In the genomic region with DNA sequence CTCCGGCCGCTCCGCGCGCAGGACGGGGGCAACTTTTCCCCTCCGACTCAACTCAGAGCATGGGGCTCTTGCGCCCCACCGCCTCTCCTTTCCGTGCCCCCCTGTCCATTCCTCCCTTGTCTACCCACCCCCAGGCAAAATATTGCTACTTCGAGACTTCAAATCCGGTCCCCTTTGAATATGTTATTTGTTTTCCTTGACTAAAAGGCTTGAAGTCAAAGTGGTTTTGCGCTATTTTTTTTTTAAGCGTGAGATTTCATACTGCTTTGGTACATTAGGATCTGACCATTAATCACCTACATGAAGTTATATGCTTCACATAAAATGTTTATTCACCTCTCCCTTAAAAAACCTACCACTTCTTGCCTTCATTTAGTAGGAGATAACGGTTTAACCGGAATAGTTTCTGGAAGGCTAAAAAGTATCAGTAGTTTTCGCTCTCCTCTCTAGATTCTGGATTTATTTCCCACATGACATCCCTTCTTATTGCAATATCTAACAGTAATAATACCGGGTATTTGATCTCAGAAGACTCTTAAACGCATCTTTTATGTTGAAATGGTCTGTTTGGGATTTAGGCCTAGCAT, we compare ENCODE assay signal across 8 cellular contexts. TPM values are rescaled to one million over a fixed set of nuclear protein-coding genes. Genes with fewer than 3 reads are reported as not detected.
DNase-seq lines count a peak whose midpoint lies in the region; ATAC-seq and TF ChIP-seq lines count a peak whose summit lies in the region.

No MANE protein-coding gene starts in this region.

- no peak for TF ChIP-seq EP300 in suprapubic skin (IDR thresholded peaks at IDR 0.05)

- no peak for TF ChIP-seq CTCF in ascending aorta (IDR thresholded peaks at IDR 0.05)
- no peak for TF ChIP-seq CTCF in suprapubic skin (IDR thresholded peaks at IDR 0.05)
- TF ChIP-seq CTCF in GM13976 (IDR thresholded peaks at IDR 0.05; ENCODE audit: borderline replicate concordance, control extremely low read depth, extremely low read depth, insufficient read depth, missing control alignments): no peak

- DNase-seq in T-helper 2 cell treated with Interferon-gamma antibody and Interleukin-4, amounts not matched to agents 5 μg/mL and 100 μg/mL, for 36 hours (ENCODE audit: low spot score): no peak
- DNase-seq in T-helper 2 cell (no peak), ascending aorta (ENCODE audit: low spot score in 2 of 2) (no peak), suprapubic skin (ENCODE audit: low spot score in 2 of 2) (no peak), GM13976 (ENCODE audit: low spot score) (no peak)

- H3K9me3 ChIP-seq in ascending aorta (no peaks in the 10 kb centered on the region), suprapubic skin (no peaks in the 10 kb centered on the region)

- H3K36me3 Mint-ChIP-seq in T-helper 2 cell treated with Interferon-gamma antibody and Interleukin-4, amounts not matched to agents 5 μg/mL and 100 μg/mL, for 36 hours (ENCODE audit: low read depth): no peaks in the 10 kb centered on the region

- in situ Hi-C loops in GM13976 (cut with MboI; ENCODE audit: low sequenced_read_pairs, unreplicated experiment): no loop called here

- H3K4me1 Mint-ChIP-seq in T-helper 2 cell treated with Interferon-gamma antibody and Interleukin-4, amounts not matched to agents 5 μg/mL and 100 μg/mL, for 36 hours (ENCODE audit: low read depth): peaks cover 20% of the 10 kb centered on the region

- no peak for ATAC-seq in HG03175 (IDR thresholded peaks at IDR 0.05; ENCODE audit: unreplicated experiment)
- no peak for ATAC-seq in GM21390 (IDR thresholded peaks at IDR 0.05; ENCODE audit: unreplicated experiment)

- H3K27ac Mint-ChIP-seq in T-helper 2 cell treated with Interferon-gamma antibody and Interleukin-4, amounts not matched to agents 5 μg/mL and 100 μg/mL, for 36 hours: no peak overlapping the region

- H3K4me1 ChIP-seq in ascending aorta (peaks cover 8 to 17% of the 10 kb centered on the region in 2 donors), suprapubic skin (peaks cover 61% of the 10 kb centered on the region)

- peaks cover 78% of the 10 kb centered on the region for H3K27me3 Mint-ChIP-seq in T-helper 2 cell treated with Interferon-gamma antibody and Interleukin-4, amounts not matched to agents 5 μg/mL and 100 μg/mL, for 36 hours (ENCODE audit: low read depth)

- H3K27me3 ChIP-seq in ascending aorta (no peaks in the 10 kb centered on the region), layer of hippocampus (ENCODE audit: control insufficient read depth, insufficient read depth, low read length) (no peaks in the 10 kb centered on the region), suprapubic skin (no peaks in the 10 kb centered on the region)

- H3K27ac ChIP-seq in ascending aorta (peak overlapping the region; percentile 95 to 98), layer of hippocampus (ENCODE audit: low read depth, low read length) (peak overlapping the region; percentile 92), suprapubic skin (peak overlapping the region; percentile 94)

- intact Hi-C loops in ascending aorta (cut with DNase I): loop anchor here (5.0 kb wide), 2 partner anchors 108 to 193 kb away; no protein-coding TSS in a partner anchor

- H3K36me3 ChIP-seq in ascending aorta (peaks cover 0 to 6% of the 10 kb centered on the region in 2 donors), suprapubic skin (peaks cover 7% of the 10 kb centered on the region)

- H3K4me3 Mint-ChIP-seq in T-helper 2 cell treated with Interferon-gamma antibody and Interleukin-4, amounts not matched to agents 5 μg/mL and 100 μg/mL, for 36 hours: peak overlapping the region; percentile 78

- no peaks in the 10 kb centered on the region for H3K9me3 Mint-ChIP-seq in T-helper 2 cell treated with Interferon-gamma antibody and Interleukin-4, amounts not matched to agents 5 μg/mL and 100 μg/mL, for 36 hours

- no peak for TF ChIP-seq POLR2A in suprapubic skin (IDR thresholded peaks at IDR 0.05)

- WGBS in suprapubic skin: 3% methylated on average over 17 of the region's 19 CpGs

- peak overlapping the region; percentile 74 to 95 for H3K4me3 ChIP-seq in ascending aorta
- peak overlapping the region; percentile 74 for H3K4me3 ChIP-seq in suprapubic skin

RNA-seq across cellular contexts. Expression of gene NFIA, which starts 1.5 kb away (rescaled TPM):
- 52.0 TPM for total RNA-seq in ascending aorta
- 10 to 100 TPM; 30.1 to 54.2 (median 48.2) TPM for total RNA-seq in suprapubic skin
